In the genomic region with DNA sequence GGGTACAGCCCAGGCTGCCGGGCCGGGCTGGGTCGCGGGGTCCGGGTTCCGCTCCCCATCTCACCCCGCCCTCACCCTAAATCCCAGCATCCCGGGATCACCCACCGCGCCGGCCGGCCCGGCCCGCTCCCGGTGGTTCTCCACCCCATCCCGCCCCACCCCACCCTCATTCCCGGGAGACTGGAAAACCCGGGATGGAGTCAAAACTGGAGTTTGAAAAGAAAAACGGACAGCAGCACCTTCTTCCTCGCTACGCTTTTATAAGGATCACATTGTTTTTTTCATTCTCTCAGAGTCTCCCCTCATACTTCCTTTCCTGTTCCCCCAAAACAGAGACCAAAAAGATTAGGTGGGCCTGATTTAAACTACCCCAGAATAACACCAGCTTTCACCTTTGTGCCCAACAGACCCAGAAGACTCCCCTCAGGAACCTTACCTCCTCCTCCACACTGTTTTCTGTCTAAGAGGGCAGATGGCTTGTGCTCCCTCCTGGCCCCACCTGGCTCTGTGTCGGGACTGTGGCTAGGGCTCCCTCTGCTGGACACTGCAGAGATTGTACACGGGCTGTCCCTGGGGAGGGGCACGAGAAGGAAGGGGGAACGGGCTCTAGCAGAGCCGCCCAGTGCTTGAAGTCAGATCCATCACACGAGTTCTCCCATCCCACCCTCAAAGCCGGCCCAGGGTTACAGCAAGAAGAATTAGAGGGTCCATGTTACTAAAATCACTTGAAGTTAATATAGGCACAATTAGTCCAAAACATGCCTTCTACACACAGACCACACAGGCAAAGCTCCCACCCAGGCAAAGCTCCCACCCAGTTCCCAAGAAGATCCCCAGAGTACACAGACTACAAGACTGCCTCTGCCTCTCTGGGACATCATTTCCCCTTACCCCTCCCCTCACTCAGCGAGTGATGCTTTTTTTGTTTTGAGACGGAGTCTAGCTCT, we compare ENCODE assay signal across 1 cellular context.
TF ChIP-seq lines count a peak whose summit lies in the region.

No MANE protein-coding gene starts in this region.

TF ChIP-seq in HepG2, 621 proteins besides CTCF, POLR2A, EP300 and RAD21 (continued from another document and continues in another):
- TF ChIP-seq KIAA2018 (CRISPR knock-in tag; IDR thresholded peaks at IDR 0.05; ENCODE audit: borderline replicate concordance): no peak
- TF ChIP-seq, protein P1, sequence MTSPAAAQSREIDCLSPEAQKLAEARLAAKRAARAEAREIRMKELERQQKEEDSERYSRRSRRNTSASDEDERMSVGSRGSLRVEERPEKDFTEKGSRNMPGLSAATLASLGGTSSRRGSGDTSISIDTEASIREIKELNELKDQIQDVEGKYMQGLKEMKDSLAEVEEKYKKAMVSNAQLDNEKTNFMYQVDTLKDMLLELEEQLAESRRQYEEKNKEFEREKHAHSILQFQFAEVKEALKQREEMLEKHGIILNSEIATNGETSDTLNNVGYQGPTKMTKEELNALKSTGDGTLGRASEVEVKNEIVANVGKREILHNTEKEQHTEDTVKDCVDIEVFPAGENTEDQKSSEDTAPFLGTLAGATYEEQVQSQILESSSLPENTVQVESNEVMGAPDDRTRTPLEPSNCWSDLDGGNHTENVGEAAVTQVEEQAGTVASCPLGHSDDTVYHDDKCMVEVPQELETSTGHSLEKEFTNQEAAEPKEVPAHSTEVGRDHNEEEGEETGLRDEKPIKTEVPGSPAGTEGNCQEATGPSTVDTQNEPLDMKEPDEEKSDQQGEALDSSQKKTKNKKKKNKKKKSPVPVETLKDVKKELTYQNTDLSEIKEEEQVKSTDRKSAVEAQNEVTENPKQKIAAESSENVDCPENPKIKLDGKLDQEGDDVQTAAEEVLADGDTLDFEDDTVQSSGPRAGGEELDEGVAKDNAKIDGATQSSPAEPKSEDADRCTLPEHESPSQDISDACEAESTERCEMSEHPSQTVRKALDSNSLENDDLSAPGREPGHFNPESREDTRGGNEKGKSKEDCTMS (CRISPR knock-in tag; conservative IDR thresholded peaks at IDR 0.05): no peak
- TF ChIP-seq, protein P2, sequence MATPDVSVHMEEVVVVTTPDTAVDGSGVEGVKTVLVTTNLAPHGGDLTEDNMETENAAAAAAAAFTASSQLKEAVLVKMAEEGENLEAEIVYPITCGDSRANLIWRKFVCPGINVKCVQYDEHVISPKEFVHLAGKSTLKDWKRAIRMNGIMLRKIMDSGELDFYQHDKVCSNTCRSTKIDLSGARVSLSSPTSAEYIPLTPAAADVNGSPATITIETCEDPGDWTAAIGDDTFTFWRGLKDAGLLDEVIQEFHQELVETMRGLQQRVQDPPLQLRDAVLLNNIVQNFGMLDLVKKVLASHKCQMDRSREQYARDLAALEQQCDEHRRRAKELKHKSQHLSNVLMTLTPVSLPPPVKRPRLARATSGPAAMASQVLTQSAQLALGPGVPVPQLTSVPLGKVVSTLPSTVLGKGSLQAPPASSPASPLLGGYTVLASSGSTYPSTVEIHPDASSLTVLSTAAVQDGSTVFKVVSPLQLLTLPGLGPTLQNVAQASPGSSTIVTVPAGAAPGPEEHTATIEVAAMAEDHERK (CRISPR knock-in tag; IDR thresholded peaks at IDR 0.05; ENCODE audit: low read depth): no peak
- TF ChIP-seq SMAD3 (CRISPR knock-in tag; IDR thresholded peaks at IDR 0.05): no peak
- TF ChIP-seq, protein P3, sequence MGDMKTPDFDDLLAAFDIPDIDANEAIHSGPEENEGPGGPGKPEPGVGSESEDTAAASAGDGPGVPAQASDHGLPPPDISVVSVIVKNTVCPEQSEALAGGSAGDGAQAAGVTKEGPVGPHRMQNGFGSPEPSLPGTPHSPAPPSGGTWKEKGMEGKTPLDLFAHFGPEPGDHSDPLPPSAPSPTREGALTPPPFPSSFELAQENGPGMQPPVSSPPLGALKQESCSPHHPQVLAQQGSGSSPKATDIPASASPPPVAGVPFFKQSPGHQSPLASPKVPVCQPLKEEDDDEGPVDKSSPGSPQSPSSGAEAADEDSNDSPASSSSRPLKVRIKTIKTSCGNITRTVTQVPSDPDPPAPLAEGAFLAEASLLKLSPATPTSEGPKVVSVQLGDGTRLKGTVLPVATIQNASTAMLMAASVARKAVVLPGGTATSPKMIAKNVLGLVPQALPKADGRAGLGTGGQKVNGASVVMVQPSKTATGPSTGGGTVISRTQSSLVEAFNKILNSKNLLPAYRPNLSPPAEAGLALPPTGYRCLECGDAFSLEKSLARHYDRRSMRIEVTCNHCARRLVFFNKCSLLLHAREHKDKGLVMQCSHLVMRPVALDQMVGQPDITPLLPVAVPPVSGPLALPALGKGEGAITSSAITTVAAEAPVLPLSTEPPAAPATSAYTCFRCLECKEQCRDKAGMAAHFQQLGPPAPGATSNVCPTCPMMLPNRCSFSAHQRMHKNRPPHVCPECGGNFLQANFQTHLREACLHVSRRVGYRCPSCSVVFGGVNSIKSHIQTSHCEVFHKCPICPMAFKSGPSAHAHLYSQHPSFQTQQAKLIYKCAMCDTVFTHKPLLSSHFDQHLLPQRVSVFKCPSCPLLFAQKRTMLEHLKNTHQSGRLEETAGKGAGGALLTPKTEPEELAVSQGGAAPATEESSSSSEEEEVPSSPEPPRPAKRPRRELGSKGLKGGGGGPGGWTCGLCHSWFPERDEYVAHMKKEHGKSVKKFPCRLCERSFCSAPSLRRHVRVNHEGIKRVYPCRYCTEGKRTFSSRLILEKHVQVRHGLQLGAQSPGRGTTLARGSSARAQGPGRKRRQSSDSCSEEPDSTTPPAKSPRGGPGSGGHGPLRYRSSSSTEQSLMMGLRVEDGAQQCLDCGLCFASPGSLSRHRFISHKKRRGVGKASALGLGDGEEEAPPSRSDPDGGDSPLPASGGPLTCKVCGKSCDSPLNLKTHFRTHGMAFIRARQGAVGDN (CRISPR knock-in tag; IDR thresholded peaks at IDR 0.05): peak; percentile 48
- peak; percentile 45; the same call in 1 of the 2 replicates for TF ChIP-seq SMC3 (IDR thresholded peaks at IDR 0.05; ENCODE audit: low read length)
- no peak for TF ChIP-seq ZKSCAN1 (IDR thresholded peaks at IDR 0.05; ENCODE audit: low read length)
- TF ChIP-seq RBM39 (IDR thresholded peaks at IDR 0.05; ENCODE audit: low read depth, low read length, poor library complexity, severe bottlenecking): no peak
- TF ChIP-seq ZMYM3 (CRISPR knock-in tag; IDR thresholded peaks at IDR 0.05): no peak
- TF ChIP-seq ZMYM4 (CRISPR knock-in tag; IDR thresholded peaks at IDR 0.05): 0 out of 2 replicates have a peak, but pooled peaks have one; percentile 20
- no peak for TF ChIP-seq POLR2AphosphoS2 (IDR thresholded peaks at IDR 0.05; ENCODE audit: low read depth, low read length)
- TF ChIP-seq ZNF776 (CRISPR knock-in tag; IDR thresholded peaks at IDR 0.05): no peak
- TF ChIP-seq ZC3H13 (CRISPR knock-in tag; IDR thresholded peaks at IDR 0.05): no peak
- TF ChIP-seq NFE2L2 (IDR thresholded peaks at IDR 0.05; ENCODE audit: low read length): no peak
- no peak for TF ChIP-seq NRL (CRISPR knock-in tag; IDR thresholded peaks at IDR 0.05; ENCODE audit: borderline replicate concordance)
- TF ChIP-seq, protein P4, sequence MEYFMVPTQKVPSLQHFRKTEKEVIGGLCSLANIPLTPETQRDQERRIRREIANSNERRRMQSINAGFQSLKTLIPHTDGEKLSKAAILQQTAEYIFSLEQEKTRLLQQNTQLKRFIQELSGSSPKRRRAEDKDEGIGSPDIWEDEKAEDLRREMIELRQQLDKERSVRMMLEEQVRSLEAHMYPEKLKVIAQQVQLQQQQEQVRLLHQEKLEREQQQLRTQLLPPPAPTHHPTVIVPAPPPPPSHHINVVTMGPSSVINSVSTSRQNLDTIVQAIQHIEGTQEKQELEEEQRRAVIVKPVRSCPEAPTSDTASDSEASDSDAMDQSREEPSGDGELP (IDR thresholded peaks at IDR 0.05; ENCODE audit: borderline replicate concordance, low read depth): peak; percentile 63; the same call in 1 of the 2 replicates
- no peak for TF ChIP-seq RFX3 (CRISPR knock-in tag; IDR thresholded peaks at IDR 0.05)
- no peak for TF ChIP-seq NCOA5 (CRISPR knock-in tag; IDR thresholded peaks at IDR 0.05)
- TF ChIP-seq NFKBIZ (CRISPR knock-in tag; IDR thresholded peaks at IDR 0.05): no peak
- TF ChIP-seq ZNF232 (CRISPR knock-in tag; IDR thresholded peaks at IDR 0.05; ENCODE audit: borderline replicate concordance): no peak
- no peak for TF ChIP-seq FIP1L1 (IDR thresholded peaks at IDR 0.05; ENCODE audit: borderline replicate concordance, insufficient read depth, low read depth, low read length)
- TF ChIP-seq, protein P5, sequence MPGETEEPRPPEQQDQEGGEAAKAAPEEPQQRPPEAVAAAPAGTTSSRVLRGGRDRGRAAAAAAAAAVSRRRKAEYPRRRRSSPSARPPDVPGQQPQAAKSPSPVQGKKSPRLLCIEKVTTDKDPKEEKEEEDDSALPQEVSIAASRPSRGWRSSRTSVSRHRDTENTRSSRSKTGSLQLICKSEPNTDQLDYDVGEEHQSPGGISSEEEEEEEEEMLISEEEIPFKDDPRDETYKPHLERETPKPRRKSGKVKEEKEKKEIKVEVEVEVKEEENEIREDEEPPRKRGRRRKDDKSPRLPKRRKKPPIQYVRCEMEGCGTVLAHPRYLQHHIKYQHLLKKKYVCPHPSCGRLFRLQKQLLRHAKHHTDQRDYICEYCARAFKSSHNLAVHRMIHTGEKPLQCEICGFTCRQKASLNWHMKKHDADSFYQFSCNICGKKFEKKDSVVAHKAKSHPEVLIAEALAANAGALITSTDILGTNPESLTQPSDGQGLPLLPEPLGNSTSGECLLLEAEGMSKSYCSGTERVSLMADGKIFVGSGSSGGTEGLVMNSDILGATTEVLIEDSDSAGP (CRISPR knock-in tag; IDR thresholded peaks at IDR 0.05; ENCODE audit: borderline replicate concordance): no peak
- no peak for TF ChIP-seq ZNF20 (CRISPR knock-in tag; IDR thresholded peaks at IDR 0.05)
- TF ChIP-seq PAWR (CRISPR knock-in tag; IDR thresholded peaks at IDR 0.05; ENCODE audit: borderline replicate concordance): no peak
- peak; percentile 59; the same call in 1 of the 2 replicates for TF ChIP-seq ARID4A (CRISPR knock-in tag; IDR thresholded peaks at IDR 0.05; ENCODE audit: borderline replicate concordance)
